11 cellular contexts compared by ENCODE assay signal in genomic region chr15:50202003-50202402, GRCh38. TPM values are rescaled to one million over a fixed set of nuclear protein-coding genes. Genes with fewer than 3 reads are reported as not detected.
"Had no signal": no experiment of that assay in that cellular context is flagged by ENCODE, and none has a peak within 500 bp of the region (broad histone marks: within the 10 kb centered on the region; RNA-seq: fewer than 3 reads in every experiment).

No MANE protein-coding gene starts in this region.

- H3K4me3 ChIP-seq: GM23248, HAP-1 had no signal

- H3K4me1 ChIP-seq: HAP-1 had no signal

- ATAC-seq: HCT116 had no signal

- H3K36me3 Mint-ChIP-seq: IgD-negative memory B cell had no signal

- DNase-seq: GM23248, GOT3, H7, HFFc6, KG1 had no signal

- H3K9ac ChIP-seq: GM23248 had no signal

- H3K9me3 Mint-ChIP-seq: HFFc6, IgD-negative memory B cell had no signal

- H3K27ac Mint-ChIP-seq: HFFc6, IgD-negative memory B cell had no signal

- H3K27me3 Mint-ChIP-seq: IgD-negative memory B cell had no signal

- H2AFZ ChIP-seq: GM23248 had no signal

- H3K9me3 ChIP-seq: HAP-1 had no signal

- H3K27ac ChIP-seq: GM23248, HL-60 had no signal

- H3K4me3 Mint-ChIP-seq: HFFc6, IgD-negative memory B cell had no signal

RNA-seq across cellular contexts. Expression of gene SLC27A2, which starts 20.0 kb away (rescaled TPM):
- total RNA-seq: GM23248, H4, HT1080 had no signal
- polyA plus RNA-seq: GM23248 had no signal
